ENCODE assay signal across 8 cellular contexts in the genomic region with DNA sequence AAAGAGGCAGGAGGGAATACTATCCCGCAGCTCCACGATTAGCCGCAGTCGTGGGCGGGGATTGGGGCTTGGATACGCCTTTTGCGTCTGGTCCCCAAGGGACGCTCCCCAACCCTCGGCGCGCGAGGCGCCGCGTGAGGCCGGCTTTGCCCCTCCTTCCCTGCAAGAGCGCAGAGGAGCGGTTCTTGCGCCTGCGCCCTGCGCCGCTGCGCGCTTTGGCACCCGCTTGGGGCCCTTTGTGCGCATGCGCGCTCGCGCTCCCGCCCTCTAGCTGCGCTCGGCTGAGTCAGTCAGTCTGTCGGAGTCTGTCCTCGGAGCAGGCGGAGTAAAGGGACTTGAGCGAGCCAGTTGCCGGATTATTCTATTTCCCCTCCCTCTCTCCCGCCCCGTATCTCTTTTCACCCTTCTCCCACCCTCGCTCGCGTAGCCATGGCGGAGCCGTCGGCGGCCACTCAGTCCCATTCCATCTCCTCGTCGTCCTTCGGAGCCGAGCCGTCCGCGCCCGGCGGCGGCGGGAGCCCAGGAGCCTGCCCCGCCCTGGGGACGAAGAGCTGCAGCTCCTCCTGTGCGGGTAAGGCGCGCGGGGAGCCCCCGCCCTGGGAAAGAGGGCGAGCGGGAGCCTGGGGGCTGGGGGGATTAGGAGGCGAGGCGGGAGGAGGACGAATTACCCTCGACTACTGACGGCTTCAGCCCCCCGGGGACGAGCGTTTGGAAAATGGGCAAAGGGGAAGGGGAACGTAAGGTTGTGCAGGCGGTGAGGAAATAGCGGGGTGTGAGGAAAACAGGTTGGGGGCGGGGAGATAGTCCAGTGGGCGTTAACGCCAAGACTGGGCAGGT. TPM values are rescaled to one million over a fixed set of nuclear protein-coding genes. Genes with fewer than 3 reads are reported as not detected.
DNase-seq lines count a peak whose midpoint lies in the region; ATAC-seq, FAIRE-seq and TF ChIP-seq lines count a peak whose summit lies in the region.

TSS of gene RTN3 (plus strand) at position 293 of the 837 bp plus-strand sequence. CDS start at position 430, 137 bp downstream.

- no peaks in the 10 kb centered on the region for H3K9me3 Mint-ChIP-seq in activated T-cell treated with anti-CD3 and anti-CD28 coated beads, Interleukin-2, amount 50 U/mL, for 72 hours

- H3K4me3 ChIP-seq in esophagus squamous epithelium = peak within 1 kb of the TSS; percentile 71 to 93 (median 90)

- peak in 3 of 4 donors; percentile 86 to 97 (median 96) for TF ChIP-seq POLR2A in esophagus squamous epithelium (IDR thresholded peaks at IDR 0.05)

- peaks cover 34% of the 10 kb centered on the region for H3K4me1 Mint-ChIP-seq in activated T-cell treated with anti-CD3 and anti-CD28 coated beads, Interleukin-2, amount 50 U/mL, for 72 hours (ENCODE audit: low read depth)

- intact Hi-C loops in esophagus squamous epithelium (cut with DNase I) = loop anchor here (10.0 kb wide), 1 partner anchor 53 kb away; no protein-coding TSS in a partner anchor

- H3K9me3 ChIP-seq in KOPT-K1 (ENCODE audit: insufficient read depth, low read length, poor library complexity, severe bottlenecking) = no peaks in the 10 kb centered on the region
- no peaks in the 10 kb centered on the region for H3K9me3 ChIP-seq in esophagus squamous epithelium

- H3K36me3 Mint-ChIP-seq in activated T-cell treated with anti-CD3 and anti-CD28 coated beads, Interleukin-2, amount 50 U/mL, for 72 hours (ENCODE audit: insufficient read depth in 2 of 2) = peaks cover 0 to 4% of the 10 kb centered on the region in 2 donors

- TF ChIP-seq CTCF in esophagus squamous epithelium (IDR thresholded peaks at IDR 0.05) = peak in 3 of 6 experiments; percentile 18 to 82 (median 26)

- no peaks in the 10 kb centered on the region for H3K27me3 Mint-ChIP-seq in activated T-cell treated with anti-CD3 and anti-CD28 coated beads, Interleukin-2, amount 50 U/mL, for 72 hours (ENCODE audit: low read depth)

- H3K4me1 ChIP-seq in esophagus squamous epithelium = peaks cover 19 to 50% (median 20%) of the 10 kb centered on the region in 3 donors

- peak; percentile 87 for ATAC-seq in GM21786 (IDR thresholded peaks at IDR 0.05; ENCODE audit: unreplicated experiment)
- peak; percentile 92 to 93 for ATAC-seq in activated T-cell treated with anti-CD3 and anti-CD28 coated beads, Interleukin-2, amount 50 U/mL, for 72 hours (replicated peaks in 1 of 2)

- DNase-seq in DMS79 (lab: John Stamatoyannopoulos, UW) = peak; percentile 93
- peak; percentile 92 for DNase-seq in RCC 7860 (ENCODE audit: low spot score)
- peak; percentile 98 to 99 for DNase-seq in activated T-cell treated with anti-CD3 and anti-CD28 coated beads, Interleukin-2, amount 50 U/mL, for 72 hours
- peak; percentile 69 for DNase-seq in esophagus squamous epithelium (lab: John Stamatoyannopoulos, UW)
- peak; percentile 98 for DNase-seq in myocyte (ENCODE audit: low read depth)
- DNase-seq in stimulated activated CD8-positive, alpha-beta memory T cell treated with anti-CD3 and anti-CD28 coated beads, Interleukin-7, amount 100 ng/mL, for 48 hours (ENCODE audit: extremely low read depth in 1 of 2, low read depth in 1 of 2) = peak; percentile 96 to 98

- H3K27ac ChIP-seq in KOPT-K1 (ENCODE audit: low read depth, low read length, poor library complexity, severe bottlenecking) = peak within 1 kb of the TSS; percentile 81
- peak within 1 kb of the TSS; percentile 95 to 98 (median 98) for H3K27ac ChIP-seq in esophagus squamous epithelium

- peak within 1 kb of the TSS; percentile 86 to 93 for H3K4me3 Mint-ChIP-seq in activated T-cell treated with anti-CD3 and anti-CD28 coated beads, Interleukin-2, amount 50 U/mL, for 72 hours

- H3K36me3 ChIP-seq in KOPT-K1 (ENCODE audit: insufficient read depth, low read length) = no peaks in the 10 kb centered on the region
- H3K36me3 ChIP-seq in esophagus squamous epithelium = no peaks in the 10 kb centered on the region

- H3K27me3 ChIP-seq in esophagus squamous epithelium = no peaks in the 10 kb centered on the region

- FAIRE-seq in RCC 7860 (lab: Jason Lieb, UNC) = peak; percentile 57

- WGBS in esophagus squamous epithelium, 2 donors = 0% methylated on average over 15 to 47 of the region's 81 CpGs

- H3K27ac Mint-ChIP-seq in activated T-cell treated with anti-CD3 and anti-CD28 coated beads, Interleukin-2, amount 50 U/mL, for 72 hours = peak within 1 kb of the TSS; percentile 91

RNA-seq across cellular contexts. Expression of gene RTN3, which starts in this region (rescaled TPM):
- total RNA-seq in activated T-cell treated with anti-CD3 and anti-CD28 coated beads, Interleukin-2, amount 50 U/mL, for 72 hours = 10 to 100 TPM; 89.9 to 91.3 TPM
- 10 to 100 TPM; 48.0 to 78.3 (median 58.4) TPM for total RNA-seq in esophagus squamous epithelium
- 65.6 and 80.4 TPM in 2 replicates for total RNA-seq in myocyte
- polyA plus RNA-seq in myocyte (2012) = 113 TPM

Comparison
In these comparisons a context has a peak if more than half of its experiments do, and no peak if none do; other contexts are left out.
1. Peak in every context shown above with its lines: DNase-seq, ATAC-seq, H3K4me3 ChIP-seq and H3K27ac ChIP-seq.